In the genomic region with DNA sequence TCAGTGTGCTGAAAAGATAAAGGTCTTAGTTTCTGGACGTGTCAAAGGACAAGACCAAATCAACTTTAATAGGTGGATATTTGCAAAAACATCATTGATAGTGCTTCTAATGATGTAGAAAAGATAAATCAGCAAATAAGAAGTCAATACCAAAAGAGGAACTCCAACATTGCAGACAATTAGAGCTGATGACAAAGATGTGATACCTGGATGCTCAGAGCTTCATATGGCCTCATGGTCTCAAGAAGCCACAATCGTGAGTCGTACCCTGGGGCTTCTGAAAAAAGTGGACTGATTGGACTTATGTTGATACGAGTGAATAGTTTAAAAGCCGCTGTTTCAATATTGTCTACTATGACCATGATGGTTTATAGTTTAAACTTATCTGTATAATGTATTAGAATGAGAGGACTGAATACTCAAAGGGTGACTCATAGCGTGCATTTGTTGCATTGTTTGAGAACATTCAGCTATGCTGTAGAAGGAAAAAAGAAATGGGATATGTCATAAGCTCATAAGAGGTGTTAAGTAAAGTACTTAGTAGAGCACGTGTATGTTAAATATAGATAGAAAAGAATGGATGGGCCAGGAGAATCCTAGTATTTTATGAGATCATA, we compare ENCODE assay signal across 15 cellular contexts. TPM values are rescaled to one million over a fixed set of nuclear protein-coding genes. Genes with fewer than 3 reads are reported as not detected.
DNase-seq lines count a peak whose midpoint lies in the region; ATAC-seq and TF ChIP-seq lines count a peak whose summit lies in the region.
"Had no signal": no experiment of that assay in that cellular context is flagged by ENCODE, and none has a peak within 500 bp of the region (broad histone marks: within the 10 kb centered on the region; RNA-seq: fewer than 3 reads in every experiment).

No MANE protein-coding gene starts in this region.

- no peaks in the 10 kb centered on the region for H3K27me3 ChIP-seq in foreskin keratinocyte

- no peaks in the 10 kb centered on the region for H3K4me1 ChIP-seq in foreskin keratinocyte

- ATAC-seq in SK-N-SH treated with all-trans-retinoic acid at 6 μM for 48 hours: peak; percentile 58
- peak; percentile 23 for ATAC-seq in foreskin keratinocyte

- H3K4me3 ChIP-seq in AG10803 (ENCODE audit: low read length): no peak overlapping the region
- H3K4me3 ChIP-seq: HAP-1 had no signal

- H3K27ac ChIP-seq in foreskin keratinocyte: no peak overlapping the region

- TF ChIP-seq CTCF in AG10803 (conservative IDR thresholded peaks at IDR 0.05; ENCODE audit: low read length) (no peak), foreskin keratinocyte (conservative IDR thresholded peaks at IDR 0.05) (no peak)

- DNase-seq in AG10803 (ENCODE audit: low read depth) (peak; percentile 17), ELR (ENCODE audit: low read depth) (peak; percentile 62), foreskin keratinocyte (no peak), retina (no peak), NCI-H82 treated with DMSO at 0.1 percent for 48 hours (lab: John Stamatoyannopoulos, UW; ENCODE audit: unreplicated experiment) (no peak), NCI-H774 (lab: John Stamatoyannopoulos, UW) (no peak), NCI-H187 treated with DMSO at 0.1 percent for 48 hours (lab: John Stamatoyannopoulos, UW) (no peak)
- DNase-seq: anterior cingulate cortex; C1 segment of cervical spinal cord; mesendoderm; NCI-H187; posterior cingulate gyrus; stimulated activated CD4-positive, alpha-beta T cell treated with anti-CD3 and anti-CD28 coated beads, Interleukin-1b, Interleukin-23, amount 100 ng/mL, for 48 hours had no signal

TF ChIP-seq in SK-N-SH treated with all-trans-retinoic acid at 6 μM for 48 hours, 23 proteins besides CTCF, POLR2A, EP300 and RAD21:
- TF ChIP-seq TCF4 (CRISPR knock-in tag; IDR thresholded peaks at IDR 0.05; ENCODE audit: borderline replicate concordance) (no peak), ZNF565 (CRISPR knock-in tag; conservative IDR thresholded peaks at IDR 0.05; ENCODE audit: low read depth) (no peak), ZNF70 (CRISPR knock-in tag; IDR thresholded peaks at IDR 0.05) (no peak), TOX (CRISPR knock-in tag; IDR thresholded peaks at IDR 0.05; ENCODE audit: borderline replicate concordance) (no peak), ZC3H10 (CRISPR knock-in tag; IDR thresholded peaks at IDR 0.05) (no peak), ZFP30 (CRISPR knock-in tag; IDR thresholded peaks at IDR 0.05) (no peak), ZFP3 (CRISPR knock-in tag; IDR thresholded peaks at IDR 0.05) (no peak), OSR1 (CRISPR knock-in tag; IDR thresholded peaks at IDR 0.05) (no peak), ISL1 (CRISPR knock-in tag; IDR thresholded peaks at IDR 0.05) (no peak), ESRRG (CRISPR knock-in tag; IDR thresholded peaks at IDR 0.05) (no peak), RARB (CRISPR knock-in tag; IDR thresholded peaks at IDR 0.05) (no peak), ARNTL (CRISPR knock-in tag; IDR thresholded peaks at IDR 0.05; ENCODE audit: borderline replicate concordance, low read depth) (no peak), BACH2 (CRISPR knock-in tag; IDR thresholded peaks at IDR 0.05; ENCODE audit: borderline replicate concordance) (no peak), SNAI2 (CRISPR knock-in tag; IDR thresholded peaks at IDR 0.05) (no peak)
- TF ChIP-seq, protein P1, sequence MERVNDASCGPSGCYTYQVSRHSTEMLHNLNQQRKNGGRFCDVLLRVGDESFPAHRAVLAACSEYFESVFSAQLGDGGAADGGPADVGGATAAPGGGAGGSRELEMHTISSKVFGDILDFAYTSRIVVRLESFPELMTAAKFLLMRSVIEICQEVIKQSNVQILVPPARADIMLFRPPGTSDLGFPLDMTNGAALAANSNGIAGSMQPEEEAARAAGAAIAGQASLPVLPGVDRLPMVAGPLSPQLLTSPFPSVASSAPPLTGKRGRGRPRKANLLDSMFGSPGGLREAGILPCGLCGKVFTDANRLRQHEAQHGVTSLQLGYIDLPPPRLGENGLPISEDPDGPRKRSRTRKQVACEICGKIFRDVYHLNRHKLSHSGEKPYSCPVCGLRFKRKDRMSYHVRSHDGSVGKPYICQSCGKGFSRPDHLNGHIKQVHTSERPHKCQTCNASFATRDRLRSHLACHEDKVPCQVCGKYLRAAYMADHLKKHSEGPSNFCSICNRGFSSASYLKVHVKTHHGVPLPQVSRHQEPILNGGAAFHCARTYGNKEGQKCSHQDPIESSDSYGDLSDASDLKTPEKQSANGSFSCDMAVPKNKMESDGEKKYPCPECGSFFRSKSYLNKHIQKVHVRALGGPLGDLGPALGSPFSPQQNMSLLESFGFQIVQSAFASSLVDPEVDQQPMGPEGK (CRISPR knock-in tag; IDR thresholded peaks at IDR 0.05; ENCODE audit: borderline replicate concordance): no peak
- TF ChIP-seq, protein P2, sequence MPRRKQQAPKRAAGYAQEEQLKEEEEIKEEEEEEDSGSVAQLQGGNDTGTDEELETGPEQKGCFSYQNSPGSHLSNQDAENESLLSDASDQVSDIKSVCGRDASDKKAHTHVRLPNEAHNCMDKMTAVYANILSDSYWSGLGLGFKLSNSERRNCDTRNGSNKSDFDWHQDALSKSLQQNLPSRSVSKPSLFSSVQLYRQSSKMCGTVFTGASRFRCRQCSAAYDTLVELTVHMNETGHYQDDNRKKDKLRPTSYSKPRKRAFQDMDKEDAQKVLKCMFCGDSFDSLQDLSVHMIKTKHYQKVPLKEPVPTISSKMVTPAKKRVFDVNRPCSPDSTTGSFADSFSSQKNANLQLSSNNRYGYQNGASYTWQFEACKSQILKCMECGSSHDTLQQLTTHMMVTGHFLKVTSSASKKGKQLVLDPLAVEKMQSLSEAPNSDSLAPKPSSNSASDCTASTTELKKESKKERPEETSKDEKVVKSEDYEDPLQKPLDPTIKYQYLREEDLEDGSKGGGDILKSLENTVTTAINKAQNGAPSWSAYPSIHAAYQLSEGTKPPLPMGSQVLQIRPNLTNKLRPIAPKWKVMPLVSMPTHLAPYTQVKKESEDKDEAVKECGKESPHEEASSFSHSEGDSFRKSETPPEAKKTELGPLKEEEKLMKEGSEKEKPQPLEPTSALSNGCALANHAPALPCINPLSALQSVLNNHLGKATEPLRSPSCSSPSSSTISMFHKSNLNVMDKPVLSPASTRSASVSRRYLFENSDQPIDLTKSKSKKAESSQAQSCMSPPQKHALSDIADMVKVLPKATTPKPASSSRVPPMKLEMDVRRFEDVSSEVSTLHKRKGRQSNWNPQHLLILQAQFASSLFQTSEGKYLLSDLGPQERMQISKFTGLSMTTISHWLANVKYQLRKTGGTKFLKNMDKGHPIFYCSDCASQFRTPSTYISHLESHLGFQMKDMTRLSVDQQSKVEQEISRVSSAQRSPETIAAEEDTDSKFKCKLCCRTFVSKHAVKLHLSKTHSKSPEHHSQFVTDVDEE (CRISPR knock-in tag; IDR thresholded peaks at IDR 0.05): no peak
- TF ChIP-seq, protein P3, sequence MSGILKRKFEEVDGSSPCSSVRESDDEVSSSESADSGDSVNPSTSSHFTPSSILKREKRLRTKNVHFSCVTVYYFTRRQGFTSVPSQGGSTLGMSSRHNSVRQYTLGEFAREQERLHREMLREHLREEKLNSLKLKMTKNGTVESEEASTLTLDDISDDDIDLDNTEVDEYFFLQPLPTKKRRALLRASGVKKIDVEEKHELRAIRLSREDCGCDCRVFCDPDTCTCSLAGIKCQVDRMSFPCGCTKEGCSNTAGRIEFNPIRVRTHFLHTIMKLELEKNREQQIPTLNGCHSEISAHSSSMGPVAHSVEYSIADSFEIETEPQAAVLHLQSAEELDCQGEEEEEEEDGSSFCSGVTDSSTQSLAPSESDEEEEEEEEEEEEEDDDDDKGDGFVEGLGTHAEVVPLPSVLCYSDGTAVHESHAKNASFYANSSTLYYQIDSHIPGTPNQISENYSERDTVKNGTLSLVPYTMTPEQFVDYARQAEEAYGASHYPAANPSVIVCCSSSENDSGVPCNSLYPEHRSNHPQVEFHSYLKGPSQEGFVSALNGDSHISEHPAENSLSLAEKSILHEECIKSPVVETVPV (CRISPR knock-in tag; IDR thresholded peaks at IDR 0.05): no peak
- TF ChIP-seq, protein P4, sequence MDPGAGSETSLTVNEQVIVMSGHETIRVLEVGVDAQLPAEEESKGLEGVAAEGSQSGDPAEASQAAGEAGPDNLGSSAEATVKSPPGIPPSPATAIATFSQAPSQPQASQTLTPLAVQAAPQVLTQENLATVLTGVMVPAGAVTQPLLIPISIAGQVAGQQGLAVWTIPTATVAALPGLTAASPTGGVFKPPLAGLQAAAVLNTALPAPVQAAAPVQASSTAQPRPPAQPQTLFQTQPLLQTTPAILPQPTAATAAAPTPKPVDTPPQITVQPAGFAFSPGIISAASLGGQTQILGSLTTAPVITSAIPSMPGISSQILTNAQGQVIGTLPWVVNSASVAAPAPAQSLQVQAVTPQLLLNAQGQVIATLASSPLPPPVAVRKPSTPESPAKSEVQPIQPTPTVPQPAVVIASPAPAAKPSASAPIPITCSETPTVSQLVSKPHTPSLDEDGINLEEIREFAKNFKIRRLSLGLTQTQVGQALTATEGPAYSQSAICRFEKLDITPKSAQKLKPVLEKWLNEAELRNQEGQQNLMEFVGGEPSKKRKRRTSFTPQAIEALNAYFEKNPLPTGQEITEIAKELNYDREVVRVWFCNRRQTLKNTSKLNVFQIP (CRISPR knock-in tag; IDR thresholded peaks at IDR 0.05; ENCODE audit: borderline replicate concordance, low read depth): no peak

RNA-seq across cellular contexts. Expression of a gene that starts 54.6 kb away (rescaled TPM):
- 0.04 TPM in 1 of 2 replicates, not detected in the other for total RNA-seq in foreskin keratinocyte
- not detected in 2 replicates for polyA plus RNA-seq in foreskin keratinocyte

Comparison
In these comparisons a context has a peak if more than half of its experiments do, and no peak if none do; other contexts are left out.
1. DNase-seq: peak in AG10803 (single experiment) and ELR (single experiment); none in foreskin keratinocyte (0 of 2), retina (single experiment), NCI-H82 treated with DMSO at 0.1 percent for 48 hours (single experiment), NCI-H774 (single experiment) and NCI-H187 treated with DMSO at 0.1 percent for 48 hours (single experiment).